Comparison of ENCODE assay signal across 25 cellular contexts in the genomic region with DNA sequence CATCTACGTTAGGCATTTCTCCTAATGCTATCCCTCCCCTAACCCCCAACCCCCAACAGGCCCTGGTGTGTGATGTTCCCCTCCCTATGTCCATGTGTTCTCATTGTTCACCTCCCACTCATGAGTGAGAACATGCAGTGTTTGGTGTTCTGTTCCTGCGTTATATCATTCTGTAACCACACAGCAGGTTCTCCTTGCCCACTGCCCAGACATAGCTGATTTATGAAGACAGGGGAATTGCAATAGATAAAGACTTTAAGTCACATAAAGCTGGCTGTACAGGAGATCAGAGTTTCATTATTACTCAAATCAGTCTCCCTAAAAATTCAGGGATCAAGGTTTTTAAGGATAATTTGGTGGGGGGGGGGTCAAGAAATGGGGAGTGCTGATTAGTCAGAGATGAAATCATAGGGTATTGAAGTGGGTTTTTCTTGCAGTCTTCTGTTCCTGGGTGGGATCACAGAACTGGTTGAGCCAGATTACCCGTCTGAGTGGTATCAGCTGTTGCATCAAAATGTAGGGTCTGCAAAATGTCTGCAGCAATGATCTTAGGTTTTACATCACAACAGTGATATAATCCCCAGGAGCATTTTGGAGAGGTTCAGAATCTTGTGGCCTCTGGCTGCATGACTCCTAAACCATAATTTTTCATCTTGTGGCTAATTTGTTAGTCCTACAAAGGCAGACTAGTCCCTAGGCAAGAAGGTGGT.
"Had no signal": no experiment of that assay in that cellular context is flagged by ENCODE, and none has a peak within 500 bp of the region (broad histone marks: within the 10 kb centered on the region; RNA-seq: fewer than 3 reads in every experiment).

No MANE protein-coding gene starts in this region.

- H3K27ac Mint-ChIP-seq: activated CD4-positive, alpha-beta memory T cell treated with anti-CD3 and anti-CD28 coated beads, Interleukin-2, amount 10 ng/mL, durations not matched to agents 7 days and 5 days; activated naive CD4-positive, alpha-beta T cell treated with anti-CD3 and anti-CD28 coated beads for 36 hours; activated naive CD8-positive, alpha-beta T cell; activated T-helper 17 cell treated with anti-CD3 and anti-CD28 coated beads, Interleukin-2, amount 50 U/mL, for 72 hours; T-cell had no signal

- H3K4me3 Mint-ChIP-seq: activated CD4-positive, alpha-beta memory T cell treated with anti-CD3 and anti-CD28 coated beads, Interleukin-2, amount 10 ng/mL, durations not matched to agents 7 days and 5 days; activated naive CD4-positive, alpha-beta T cell treated with anti-CD3 and anti-CD28 coated beads for 36 hours; activated naive CD8-positive, alpha-beta T cell; activated T-helper 17 cell treated with anti-CD3 and anti-CD28 coated beads, Interleukin-2, amount 50 U/mL, for 72 hours; T-cell had no signal

- H3K27me3 Mint-ChIP-seq: activated CD4-positive, alpha-beta memory T cell treated with anti-CD3 and anti-CD28 coated beads, Interleukin-2, amount 10 ng/mL, durations not matched to agents 7 days and 5 days; activated naive CD8-positive, alpha-beta T cell; activated T-helper 17 cell treated with anti-CD3 and anti-CD28 coated beads, Interleukin-2, amount 50 U/mL, for 72 hours; T-cell had no signal

- H3K27ac ChIP-seq: breast epithelium, SJSA1 had no signal

- DNase-seq: activated CD4-positive, alpha-beta memory T cell treated with anti-CD3 and anti-CD28 coated beads, Interleukin-2, amount 10 ng/mL, durations not matched to agents 7 days and 5 days; activated CD4-positive, alpha-beta T cell treated with anti-CD3 and anti-CD28 coated beads, Interleukin-2, amount 50 U/mL, for 1 hour; activated CD4-positive, CD25-positive, alpha-beta regulatory T cell; activated gamma-delta T cell; activated naive CD4-positive, alpha-beta T cell treated with anti-CD3 and anti-CD28 coated beads for 36 hours; activated T-cell treated with anti-CD3 and anti-CD28 coated beads for 4 hours; activated T-cell treated with anti-CD3 and anti-CD28 coated beads, Interleukin-2, amount 50 U/mL, for 48 hours; caudate nucleus; MM.1S; NCI-H1105 treated with DMSO at 0.1 percent for 48 hours; NCI-H1436 treated with DMSO at 0.1 percent for 48 hours; NCI-H187 treated with DMSO at 0.1 percent for 48 hours; NCI-H2081 treated with DMSO at 0.1 percent for 48 hours; NCI-H345; NCI-H510A; NCI-H526 treated with DMSO at 0.1 percent for 48 hours; NCI-H82; T-cell; T-helper 2 cell; T1000 had no signal

- H3K36me3 ChIP-seq: breast epithelium, SJSA1 had no signal

- H3K9me3 Mint-ChIP-seq: activated CD4-positive, alpha-beta memory T cell treated with anti-CD3 and anti-CD28 coated beads, Interleukin-2, amount 10 ng/mL, durations not matched to agents 7 days and 5 days had no signal

- H3K4me1 ChIP-seq: breast epithelium, SJSA1 had no signal

- H3K27me3 ChIP-seq: breast epithelium, SJSA1 had no signal

- H3K4me3 ChIP-seq: breast epithelium, SJSA1 had no signal

- H3K36me3 Mint-ChIP-seq: activated naive CD8-positive, alpha-beta T cell; T-cell had no signal

- ATAC-seq: activated T-helper 17 cell treated with anti-CD3 and anti-CD28 coated beads, Interleukin-2, amount 50 U/mL, for 72 hours; T-cell had no signal

- FAIRE-seq: TTC549 had no signal

- H3K9me3 ChIP-seq: breast epithelium, SJSA1 had no signal

- H3K4me1 Mint-ChIP-seq: activated CD4-positive, alpha-beta memory T cell treated with anti-CD3 and anti-CD28 coated beads, Interleukin-2, amount 10 ng/mL, durations not matched to agents 7 days and 5 days; activated T-helper 17 cell treated with anti-CD3 and anti-CD28 coated beads, Interleukin-2, amount 50 U/mL, for 72 hours; T-cell had no signal
